ENCODE assay signal across 8 cellular contexts in the genomic region with DNA sequence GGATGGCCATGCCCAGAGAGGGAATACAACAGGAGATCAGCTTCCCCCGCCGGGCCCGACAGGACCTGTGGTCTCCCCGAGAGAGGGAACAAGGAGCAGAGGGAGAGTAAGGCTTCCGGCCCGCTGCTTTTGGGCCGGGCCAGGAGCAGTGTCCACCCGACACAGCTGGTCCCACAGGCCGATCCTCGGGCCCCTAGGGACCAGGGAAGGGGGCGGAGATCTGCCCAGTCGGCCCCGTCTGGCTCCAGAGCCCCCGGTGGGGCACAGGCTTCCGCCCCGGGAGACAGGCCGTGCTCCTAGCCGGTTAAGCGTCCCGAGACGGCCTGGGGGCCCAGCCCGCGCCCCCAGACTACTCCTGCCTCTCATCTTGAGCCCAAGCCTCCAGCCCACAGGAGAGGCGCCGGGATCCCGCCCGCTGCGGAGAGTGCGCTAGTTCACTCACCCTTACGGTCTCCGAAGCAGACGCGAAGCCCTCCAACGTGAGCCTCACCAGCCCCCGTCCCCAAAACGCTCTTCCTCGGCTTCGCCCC. TPM values are rescaled to one million over a fixed set of nuclear protein-coding genes. Genes with fewer than 3 reads are reported as not detected.
DNase-seq lines count a peak whose midpoint lies in the region; ATAC-seq and TF ChIP-seq lines count a peak whose summit lies in the region.

MCFD2 (minus strand) TSS at position 526 of the 530 bp plus-strand sequence. CDS start 6,635 bp downstream, outside the sequence.

- in situ Hi-C loops in GM13977 (cut with MboI; ENCODE audit: low pct_unique_long_range_greater_than_20kb, low sequenced_read_pairs, unreplicated experiment), result no loop called here

- H3K27me3 ChIP-seq in neutrophil, result no peaks in the 10 kb centered on the region

- H3K36me3 ChIP-seq in neutrophil, result no peaks in the 10 kb centered on the region

- no peak for DNase-seq in activated CD4-positive, alpha-beta T cell treated with anti-CD3 and anti-CD28 coated beads, Interleukin-2, amount 10 ng/mL, durations not matched to agents 7 days and 5 days
- DNase-seq in activated CD4-positive, alpha-beta T cell treated with anti-CD3 and anti-CD28 coated beads, Interleukin-2, amount 50 U/mL, for 4 hours, result no peak
- no peak for DNase-seq in activated CD4-positive, alpha-beta memory T cell treated with anti-CD3 and anti-CD28 coated beads, Interleukin-2, amount 10 ng/mL, durations not matched to agents 7 days and 5 days
- DNase-seq in foreskin fibroblast, result peak in 1 of 2 donors; percentile 56
- no peak for DNase-seq in GM13977 (ENCODE audit: low spot score)
- DNase-seq in NCI-H82 (lab: John Stamatoyannopoulos, UW), result no peak

- H3K36me3 Mint-ChIP-seq in activated CD4-positive, alpha-beta T cell treated with anti-CD3 and anti-CD28 coated beads, Interleukin-2, amount 10 ng/mL, durations not matched to agents 7 days and 5 days (ENCODE audit: low read depth), result peaks cover 18% of the 10 kb centered on the region
- peaks cover 15% of the 10 kb centered on the region for H3K36me3 Mint-ChIP-seq in activated CD4-positive, alpha-beta memory T cell treated with anti-CD3 and anti-CD28 coated beads, Interleukin-2, amount 10 ng/mL, durations not matched to agents 7 days and 5 days (ENCODE audit: low read depth)

- H3K4me3 ChIP-seq in foreskin fibroblast (ENCODE audit: low read depth in 1 of 2, low read length in 2 of 2), result peak within 1 kb of the TSS; percentile 91 to 94
- peak within 1 kb of the TSS; percentile 91 to 99 for H3K4me3 ChIP-seq in neutrophil (ENCODE audit: low read depth in 1 of 2, low read length in 1 of 2)

- no peaks in the 10 kb centered on the region for H3K9me3 Mint-ChIP-seq in activated CD4-positive, alpha-beta T cell treated with anti-CD3 and anti-CD28 coated beads, Interleukin-2, amount 10 ng/mL, durations not matched to agents 7 days and 5 days
- no peaks in the 10 kb centered on the region for H3K9me3 Mint-ChIP-seq in activated CD4-positive, alpha-beta memory T cell treated with anti-CD3 and anti-CD28 coated beads, Interleukin-2, amount 10 ng/mL, durations not matched to agents 7 days and 5 days

- no peak for TF ChIP-seq CTCF in foreskin fibroblast (IDR thresholded peaks at IDR 0.05; ENCODE audit: low read depth, low read length)
- no peak for TF ChIP-seq CTCF in neutrophil (IDR thresholded peaks at IDR 0.05)
- TF ChIP-seq CTCF in GM13977 (IDR thresholded peaks at IDR 0.05; ENCODE audit: extremely low read depth, insufficient read depth, missing control alignments), result no peak

- peaks cover 24 to 26% of the 10 kb centered on the region in 2 experiments for H3K4me1 ChIP-seq in neutrophil (ENCODE audit: control insufficient read depth in 1 of 2, insufficient read depth in 1 of 2, low read depth in 1 of 2, low read length in 1 of 2)

- POLR2A ChIA-PET in activated CD4-positive, alpha-beta T cell treated with anti-CD3 and anti-CD28 coated beads, Interleukin-2, amount 10 ng/mL, durations not matched to agents 7 days and 5 days (lab: Charles Lee), result no interaction called here
- POLR2A ChIA-PET in activated CD4-positive, alpha-beta memory T cell treated with anti-CD3 and anti-CD28 coated beads, Interleukin-2, amount 10 ng/mL, durations not matched to agents 7 days and 5 days (lab: Charles Lee), result interaction anchor here (1.8 kb wide), 1 partner anchor 69 kb away, joined by 10 read pairs; no protein-coding TSS in a partner anchor

- peak within 1 kb of the TSS; percentile 54 for H3K27ac ChIP-seq in neutrophil

- peak; percentile 7 for ATAC-seq in HG03280 (IDR thresholded peaks at IDR 0.05; ENCODE audit: unreplicated experiment)

- H3K27ac Mint-ChIP-seq in activated CD4-positive, alpha-beta T cell treated with anti-CD3 and anti-CD28 coated beads, Interleukin-2, amount 10 ng/mL, durations not matched to agents 7 days and 5 days, result peak within 1 kb of the TSS; percentile 86
- H3K27ac Mint-ChIP-seq in activated CD4-positive, alpha-beta memory T cell treated with anti-CD3 and anti-CD28 coated beads, Interleukin-2, amount 10 ng/mL, durations not matched to agents 7 days and 5 days, result peak within 1 kb of the TSS; percentile 64

- CTCF ChIA-PET in activated CD4-positive, alpha-beta T cell treated with anti-CD3 and anti-CD28 coated beads, Interleukin-2, amount 10 ng/mL, durations not matched to agents 7 days and 5 days (lab: Charles Lee), result interaction anchor here (1.6 kb wide), 1 partner anchor 9 kb away, joined by 9 read pairs; no protein-coding TSS in a partner anchor
- CTCF ChIA-PET in activated CD4-positive, alpha-beta memory T cell treated with anti-CD3 and anti-CD28 coated beads, Interleukin-2, amount 10 ng/mL, durations not matched to agents 7 days and 5 days (lab: Charles Lee), result interaction anchor here (1.2 kb wide), 1 partner anchor 14 kb away, joined by 4 read pairs; no protein-coding TSS in a partner anchor

- H3K9me3 ChIP-seq in neutrophil, result no peaks in the 10 kb centered on the region

- no peaks in the 10 kb centered on the region for H3K27me3 Mint-ChIP-seq in activated CD4-positive, alpha-beta T cell treated with anti-CD3 and anti-CD28 coated beads, Interleukin-2, amount 10 ng/mL, durations not matched to agents 7 days and 5 days
- peaks cover 8% of the 10 kb centered on the region for H3K27me3 Mint-ChIP-seq in activated CD4-positive, alpha-beta memory T cell treated with anti-CD3 and anti-CD28 coated beads, Interleukin-2, amount 10 ng/mL, durations not matched to agents 7 days and 5 days

- H3K4me3 Mint-ChIP-seq in activated CD4-positive, alpha-beta T cell treated with anti-CD3 and anti-CD28 coated beads, Interleukin-2, amount 10 ng/mL, durations not matched to agents 7 days and 5 days, result peak within 1 kb of the TSS; percentile 82
- peak within 1 kb of the TSS; percentile 94 for H3K4me3 Mint-ChIP-seq in activated CD4-positive, alpha-beta memory T cell treated with anti-CD3 and anti-CD28 coated beads, Interleukin-2, amount 10 ng/mL, durations not matched to agents 7 days and 5 days

- peaks cover 55% of the 10 kb centered on the region for H3K4me1 Mint-ChIP-seq in activated CD4-positive, alpha-beta T cell treated with anti-CD3 and anti-CD28 coated beads, Interleukin-2, amount 10 ng/mL, durations not matched to agents 7 days and 5 days
- H3K4me1 Mint-ChIP-seq in activated CD4-positive, alpha-beta memory T cell treated with anti-CD3 and anti-CD28 coated beads, Interleukin-2, amount 10 ng/mL, durations not matched to agents 7 days and 5 days, result peaks cover 47% of the 10 kb centered on the region

RNA-seq across cellular contexts. Expression of gene MCFD2, which starts in this region (rescaled TPM):
- 10 to 100 TPM; 48.3 to 52.6 TPM for total RNA-seq in activated CD4-positive, alpha-beta T cell treated with anti-CD3 and anti-CD28 coated beads, Interleukin-2, amount 10 ng/mL, durations not matched to agents 7 days and 5 days
- total RNA-seq in activated CD4-positive, alpha-beta memory T cell treated with anti-CD3 and anti-CD28 coated beads, Interleukin-2, amount 10 ng/mL, durations not matched to agents 7 days and 5 days, result 10 to 100 TPM; 48.4 to 48.8 TPM
